ENCODE assay signal across 24 cellular contexts in the genomic region with DNA sequence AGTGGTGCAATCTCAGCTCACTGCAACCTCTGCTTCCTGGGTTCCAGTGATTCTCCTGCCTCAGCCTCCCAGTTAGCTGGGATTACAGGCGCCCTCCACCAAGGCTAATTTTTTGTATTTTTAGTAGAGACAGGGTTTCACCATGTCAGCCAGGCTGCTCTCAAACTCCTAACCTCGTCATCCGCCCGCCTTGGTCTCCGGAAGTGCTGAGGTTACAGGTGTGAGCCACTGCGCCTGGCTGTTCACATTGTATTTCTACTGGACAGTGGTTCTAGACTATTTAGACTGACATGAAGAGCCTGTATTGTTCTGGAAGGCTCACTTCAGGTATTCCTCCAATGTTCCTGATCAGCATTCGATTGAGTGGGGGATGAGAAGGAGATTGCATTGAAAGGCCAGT.
"Had no signal": no experiment of that assay in that cellular context is flagged by ENCODE, and none has a peak within 500 bp of the region (broad histone marks: within the 10 kb centered on the region; RNA-seq: fewer than 3 reads in every experiment).

No MANE protein-coding gene starts in this region.

- H3K4me1 ChIP-seq: colonic mucosa, esophagus muscularis mucosa, foreskin keratinocyte, gastrocnemius medialis, gastroesophageal sphincter, heart left ventricle, heart right ventricle had no signal

- H3K36me3 ChIP-seq: colonic mucosa, esophagus muscularis mucosa, esophagus squamous epithelium, gastrocnemius medialis, gastroesophageal sphincter, heart left ventricle, heart right ventricle had no signal

- H2AFZ ChIP-seq: hepatocyte had no signal

- DNase-seq: colonic mucosa; cortex of kidney; dermis blood vessel endothelial cell; dorsolateral prefrontal cortex; effector CD4-positive, alpha-beta T cell; effector CD8-positive, alpha-beta T cell; effector memory CD4-positive, alpha-beta T cell; effector memory CD8-positive, alpha-beta T cell; erythroblast; esophagus squamous epithelium; foreskin fibroblast; foreskin keratinocyte; foreskin melanocyte; gastrocnemius medialis; glutamatergic neuron; head of caudate nucleus; heart left ventricle; heart right ventricle had no signal

- ATAC-seq: effector memory CD8-positive, alpha-beta T cell; esophagus mucosa; foreskin keratinocyte; gastrocnemius medialis; gastroesophageal sphincter; heart left ventricle; heart right ventricle had no signal

- H3K4me3 ChIP-seq: colonic mucosa, coronary artery, dorsolateral prefrontal cortex, esophagus muscularis mucosa, esophagus squamous epithelium, gastrocnemius medialis, gastroesophageal sphincter, heart left ventricle, heart right ventricle, hepatocyte had no signal

- H3K27me3 ChIP-seq: foreskin keratinocyte, hepatocyte had no signal

- H3K79me2 ChIP-seq: hepatocyte had no signal

- H3K4me2 ChIP-seq: hepatocyte had no signal

- H3K27ac ChIP-seq: colonic mucosa, coronary artery, dorsolateral prefrontal cortex, epithelial cell of prostate, esophagus muscularis mucosa, esophagus squamous epithelium, foreskin keratinocyte, gastrocnemius medialis, gastroesophageal sphincter, heart left ventricle, heart right ventricle, hepatocyte had no signal

- H3K9me3 ChIP-seq: colonic mucosa, esophagus muscularis mucosa, esophagus squamous epithelium, gastrocnemius medialis, gastroesophageal sphincter, heart left ventricle, heart right ventricle had no signal
